1 cellular context compared by ENCODE assay signal in the genomic region with DNA sequence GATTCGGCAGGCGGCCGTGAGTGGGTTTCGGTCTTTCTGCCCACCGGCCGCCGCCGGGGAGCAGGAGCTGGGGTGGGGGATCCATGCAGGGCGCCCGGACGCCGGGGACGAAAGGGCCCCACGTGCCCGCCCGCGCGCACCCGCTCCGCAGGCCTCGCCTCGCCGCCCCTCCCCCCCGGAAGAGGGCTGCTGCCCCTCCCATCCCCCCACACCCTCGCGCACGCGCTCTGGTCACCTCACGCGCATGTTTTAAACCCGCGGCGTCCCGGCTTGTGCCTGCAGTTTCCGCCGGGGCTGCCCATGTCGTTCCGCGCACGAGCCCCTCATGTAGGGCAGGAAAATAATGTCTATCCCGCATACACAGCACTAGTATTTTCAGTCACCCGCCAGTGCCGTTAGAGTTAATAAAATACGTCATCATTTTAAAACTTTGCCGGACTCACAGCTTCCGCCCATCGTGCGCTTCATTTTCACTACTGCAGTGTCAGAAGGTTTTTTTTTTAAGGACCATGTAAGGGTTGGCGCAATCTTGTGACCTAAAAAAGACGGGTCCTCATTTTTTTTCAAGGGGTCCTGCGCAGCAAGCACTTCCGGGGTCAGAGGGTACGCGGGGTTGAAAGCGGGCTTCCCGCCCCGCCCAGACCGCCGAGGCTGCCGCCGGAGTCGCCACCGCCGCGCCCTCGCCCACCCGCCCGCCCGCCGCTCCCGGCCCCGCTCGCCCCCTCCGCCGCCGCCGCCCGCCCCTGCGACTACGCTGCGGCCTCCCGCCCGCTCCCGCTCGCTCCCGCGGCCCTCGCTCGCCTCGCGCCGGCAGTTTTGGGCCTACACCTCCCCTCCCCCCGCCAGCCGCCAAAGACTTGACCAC.
TF ChIP-seq lines count a peak whose summit lies in the region.

A gene (plus strand): TSS at position 640 of the 865 bp plus-strand sequence. CDS start 267 bp downstream, outside the sequence.

TF ChIP-seq in HepG2, 621 proteins besides CTCF, POLR2A, EP300 and RAD21 (continued from another document and continues in another):
- TF ChIP-seq, protein P1, sequence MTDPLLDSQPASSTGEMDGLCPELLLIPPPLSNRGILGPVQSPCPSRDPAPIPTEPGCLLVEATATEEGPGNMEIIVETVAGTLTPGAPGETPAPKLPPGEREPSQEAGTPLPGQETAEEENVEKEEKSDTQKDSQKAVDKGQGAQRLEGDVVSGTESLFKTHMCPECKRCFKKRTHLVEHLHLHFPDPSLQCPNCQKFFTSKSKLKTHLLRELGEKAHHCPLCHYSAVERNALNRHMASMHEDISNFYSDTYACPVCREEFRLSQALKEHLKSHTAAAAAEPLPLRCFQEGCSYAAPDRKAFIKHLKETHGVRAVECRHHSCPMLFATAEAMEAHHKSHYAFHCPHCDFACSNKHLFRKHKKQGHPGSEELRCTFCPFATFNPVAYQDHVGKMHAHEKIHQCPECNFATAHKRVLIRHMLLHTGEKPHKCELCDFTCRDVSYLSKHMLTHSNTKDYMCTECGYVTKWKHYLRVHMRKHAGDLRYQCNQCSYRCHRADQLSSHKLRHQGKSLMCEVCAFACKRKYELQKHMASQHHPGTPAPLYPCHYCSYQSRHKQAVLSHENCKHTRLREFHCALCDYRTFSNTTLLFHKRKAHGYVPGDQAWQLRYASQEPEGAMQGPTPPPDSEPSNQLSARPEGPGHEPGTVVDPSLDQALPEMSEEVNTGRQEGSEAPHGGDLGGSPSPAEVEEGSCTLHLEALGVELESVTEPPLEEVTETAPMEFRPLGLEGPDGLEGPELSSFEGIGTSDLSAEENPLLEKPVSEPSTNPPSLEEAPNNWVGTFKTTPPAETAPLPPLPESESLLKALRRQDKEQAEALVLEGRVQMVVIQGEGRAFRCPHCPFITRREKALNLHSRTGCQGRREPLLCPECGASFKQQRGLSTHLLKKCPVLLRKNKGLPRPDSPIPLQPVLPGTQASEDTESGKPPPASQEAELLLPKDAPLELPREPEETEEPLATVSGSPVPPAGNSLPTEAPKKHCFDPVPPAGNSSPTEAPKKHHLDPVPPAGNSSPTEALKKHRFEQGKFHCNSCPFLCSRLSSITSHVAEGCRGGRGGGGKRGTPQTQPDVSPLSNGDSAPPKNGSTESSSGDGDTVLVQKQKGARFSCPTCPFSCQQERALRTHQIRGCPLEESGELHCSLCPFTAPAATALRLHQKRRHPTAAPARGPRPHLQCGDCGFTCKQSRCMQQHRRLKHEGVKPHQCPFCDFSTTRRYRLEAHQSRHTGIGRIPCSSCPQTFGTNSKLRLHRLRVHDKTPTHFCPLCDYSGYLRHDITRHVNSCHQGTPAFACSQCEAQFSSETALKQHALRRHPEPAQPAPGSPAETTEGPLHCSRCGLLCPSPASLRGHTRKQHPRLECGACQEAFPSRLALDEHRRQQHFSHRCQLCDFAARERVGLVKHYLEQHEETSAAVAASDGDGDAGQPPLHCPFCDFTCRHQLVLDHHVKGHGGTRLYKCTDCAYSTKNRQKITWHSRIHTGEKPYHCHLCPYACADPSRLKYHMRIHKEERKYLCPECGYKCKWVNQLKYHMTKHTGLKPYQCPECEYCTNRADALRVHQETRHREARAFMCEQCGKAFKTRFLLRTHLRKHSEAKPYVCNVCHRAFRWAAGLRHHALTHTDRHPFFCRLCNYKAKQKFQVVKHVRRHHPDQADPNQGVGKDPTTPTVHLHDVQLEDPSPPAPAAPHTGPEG (CRISPR knock-in tag; IDR thresholded peaks at IDR 0.05) = peak; percentile 89
- TF ChIP-seq SMYD3 (CRISPR knock-in tag; IDR thresholded peaks at IDR 0.05) (no peak), ZNF891 (CRISPR knock-in tag; IDR thresholded peaks at IDR 0.05) (peak; percentile 52; the same call in 1 of the 2 replicates), MXD4 (CRISPR knock-in tag; IDR thresholded peaks at IDR 0.05) (peak; percentile 86; the same call in 1 of the 2 replicates), ZNF34 (CRISPR knock-in tag; IDR thresholded peaks at IDR 0.05; ENCODE audit: borderline replicate concordance) (no peak), ZC3H13 (CRISPR knock-in tag; IDR thresholded peaks at IDR 0.05) (peak; percentile 70; the same call in 1 of the 2 replicates), YEATS4 (CRISPR knock-in tag; IDR thresholded peaks at IDR 0.05; ENCODE audit: borderline replicate concordance) (peak; percentile 100), HDAC2 (CRISPR knock-in tag; IDR thresholded peaks at IDR 0.05) (0 out of 2 replicates have a peak, but pooled peaks have one; percentile 23), ZFP1 (CRISPR knock-in tag; IDR thresholded peaks at IDR 0.05) (peak; percentile 21; the same call in 1 of the 2 replicates), SP2 (CRISPR knock-in tag; IDR thresholded peaks at IDR 0.05) (no peak; the same call in 1 of the 2 replicates), NCOR1 (IDR thresholded peaks at IDR 0.05; ENCODE audit: borderline replicate concordance, low read length) (peak; percentile 65; the same call in 1 of the 2 replicates), ZNF879 (CRISPR knock-in tag; IDR thresholded peaks at IDR 0.05) (peak; percentile 70; the same call in 1 of the 2 replicates), ZNF547 (CRISPR knock-in tag; IDR thresholded peaks at IDR 0.05) (0 out of 2 replicates have a peak, but pooled peaks have one; percentile 9), ZNF510 (CRISPR knock-in tag; IDR thresholded peaks at IDR 0.05; ENCODE audit: low read depth) (no peak), ZNF720 (CRISPR knock-in tag; IDR thresholded peaks at IDR 0.05) (no peak), PLRG1 (conservative IDR thresholded peaks at IDR 0.05) (no peak), NR2C2 (CRISPR knock-in tag; IDR thresholded peaks at IDR 0.05; ENCODE audit: borderline replicate concordance) (peak; percentile 98), ELF1 (CRISPR knock-in tag; IDR thresholded peaks at IDR 0.05) (peak; percentile 75), ATF7-NPFF (CRISPR knock-in tag; IDR thresholded peaks at IDR 0.05; ENCODE audit: low read depth) (peak; percentile 55; the same call in 1 of the 2 replicates), TOE1 (CRISPR knock-in tag; IDR thresholded peaks at IDR 0.05) (peak; percentile 71; the same call in 1 of the 2 replicates), KDM3A (CRISPR knock-in tag; IDR thresholded peaks at IDR 0.05; ENCODE audit: low read depth) (peak; percentile 66; the same call in 1 of the 2 replicates), ZNF709 (CRISPR knock-in tag; IDR thresholded peaks at IDR 0.05) (no peak), FLYWCH1 (CRISPR knock-in tag; IDR thresholded peaks at IDR 0.05) (peak; percentile 6; the same call in 1 of the 2 replicates), KDM5A (IDR thresholded peaks at IDR 0.05; ENCODE audit: borderline replicate concordance, low read length) (peak; percentile 92), HES4 (CRISPR knock-in tag; IDR thresholded peaks at IDR 0.05; ENCODE audit: borderline replicate concordance) (peak; percentile 67), ZNF549 (CRISPR knock-in tag; IDR thresholded peaks at IDR 0.05) (no peak), TBL1XR1 (IDR thresholded peaks at IDR 0.05; ENCODE audit: borderline replicate concordance, low read length, partially characterized antibody) (peak; percentile 75), ZSCAN9 (CRISPR knock-in tag; IDR thresholded peaks at IDR 0.05; ENCODE audit: borderline replicate concordance) (0 out of 2 replicates have a peak, but pooled peaks have one; percentile 7), LCORL (IDR thresholded peaks at IDR 0.05) (peak; percentile 3; the same call in 1 of the 2 replicates), LCORL (CRISPR knock-in tag; IDR thresholded peaks at IDR 0.05) (no peak), ZNF460 (CRISPR knock-in tag; IDR thresholded peaks at IDR 0.05; ENCODE audit: borderline replicate concordance) (no peak), KLF15 (CRISPR knock-in tag; IDR thresholded peaks at IDR 0.05; ENCODE audit: borderline replicate concordance) (no peak)
- TF ChIP-seq, protein P2, sequence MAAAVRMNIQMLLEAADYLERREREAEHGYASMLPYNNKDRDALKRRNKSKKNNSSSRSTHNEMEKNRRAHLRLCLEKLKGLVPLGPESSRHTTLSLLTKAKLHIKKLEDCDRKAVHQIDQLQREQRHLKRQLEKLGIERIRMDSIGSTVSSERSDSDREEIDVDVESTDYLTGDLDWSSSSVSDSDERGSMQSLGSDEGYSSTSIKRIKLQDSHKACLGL (CRISPR knock-in tag; IDR thresholded peaks at IDR 0.05) = peak; percentile 56; the same call in 1 of the 2 replicates
- TF ChIP-seq, protein P3, sequence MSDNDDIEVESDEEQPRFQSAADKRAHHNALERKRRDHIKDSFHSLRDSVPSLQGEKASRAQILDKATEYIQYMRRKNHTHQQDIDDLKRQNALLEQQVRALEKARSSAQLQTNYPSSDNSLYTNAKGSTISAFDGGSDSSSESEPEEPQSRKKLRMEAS (IDR thresholded peaks at IDR 0.05) = peak; percentile 96
- TF ChIP-seq, protein P4, sequence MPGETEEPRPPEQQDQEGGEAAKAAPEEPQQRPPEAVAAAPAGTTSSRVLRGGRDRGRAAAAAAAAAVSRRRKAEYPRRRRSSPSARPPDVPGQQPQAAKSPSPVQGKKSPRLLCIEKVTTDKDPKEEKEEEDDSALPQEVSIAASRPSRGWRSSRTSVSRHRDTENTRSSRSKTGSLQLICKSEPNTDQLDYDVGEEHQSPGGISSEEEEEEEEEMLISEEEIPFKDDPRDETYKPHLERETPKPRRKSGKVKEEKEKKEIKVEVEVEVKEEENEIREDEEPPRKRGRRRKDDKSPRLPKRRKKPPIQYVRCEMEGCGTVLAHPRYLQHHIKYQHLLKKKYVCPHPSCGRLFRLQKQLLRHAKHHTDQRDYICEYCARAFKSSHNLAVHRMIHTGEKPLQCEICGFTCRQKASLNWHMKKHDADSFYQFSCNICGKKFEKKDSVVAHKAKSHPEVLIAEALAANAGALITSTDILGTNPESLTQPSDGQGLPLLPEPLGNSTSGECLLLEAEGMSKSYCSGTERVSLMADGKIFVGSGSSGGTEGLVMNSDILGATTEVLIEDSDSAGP (CRISPR knock-in tag; IDR thresholded peaks at IDR 0.05; ENCODE audit: borderline replicate concordance) = peak; percentile 59; the same call in 1 of the 2 replicates
- TF ChIP-seq, protein P5, sequence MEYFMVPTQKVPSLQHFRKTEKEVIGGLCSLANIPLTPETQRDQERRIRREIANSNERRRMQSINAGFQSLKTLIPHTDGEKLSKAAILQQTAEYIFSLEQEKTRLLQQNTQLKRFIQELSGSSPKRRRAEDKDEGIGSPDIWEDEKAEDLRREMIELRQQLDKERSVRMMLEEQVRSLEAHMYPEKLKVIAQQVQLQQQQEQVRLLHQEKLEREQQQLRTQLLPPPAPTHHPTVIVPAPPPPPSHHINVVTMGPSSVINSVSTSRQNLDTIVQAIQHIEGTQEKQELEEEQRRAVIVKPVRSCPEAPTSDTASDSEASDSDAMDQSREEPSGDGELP (IDR thresholded peaks at IDR 0.05; ENCODE audit: borderline replicate concordance, low read depth) = peak; percentile 31; the same call in 1 of the 2 replicates
- TF ChIP-seq, protein P6, sequence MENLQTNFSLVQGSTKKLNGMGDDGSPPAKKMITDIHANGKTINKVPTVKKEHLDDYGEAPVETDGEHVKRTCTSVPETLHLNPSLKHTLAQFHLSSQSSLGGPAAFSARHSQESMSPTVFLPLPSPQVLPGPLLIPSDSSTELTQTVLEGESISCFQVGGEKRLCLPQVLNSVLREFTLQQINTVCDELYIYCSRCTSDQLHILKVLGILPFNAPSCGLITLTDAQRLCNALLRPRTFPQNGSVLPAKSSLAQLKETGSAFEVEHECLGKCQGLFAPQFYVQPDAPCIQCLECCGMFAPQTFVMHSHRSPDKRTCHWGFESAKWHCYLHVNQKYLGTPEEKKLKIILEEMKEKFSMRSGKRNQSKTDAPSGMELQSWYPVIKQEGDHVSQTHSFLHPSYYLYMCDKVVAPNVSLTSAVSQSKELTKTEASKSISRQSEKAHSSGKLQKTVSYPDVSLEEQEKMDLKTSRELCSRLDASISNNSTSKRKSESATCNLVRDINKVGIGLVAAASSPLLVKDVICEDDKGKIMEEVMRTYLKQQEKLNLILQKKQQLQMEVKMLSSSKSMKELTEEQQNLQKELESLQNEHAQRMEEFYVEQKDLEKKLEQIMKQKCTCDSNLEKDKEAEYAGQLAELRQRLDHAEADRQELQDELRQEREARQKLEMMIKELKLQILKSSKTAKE (CRISPR knock-in tag; IDR thresholded peaks at IDR 0.05; ENCODE audit: borderline replicate concordance) = peak; percentile 13; the same call in 1 of the 2 replicates
- TF ChIP-seq, protein P7, sequence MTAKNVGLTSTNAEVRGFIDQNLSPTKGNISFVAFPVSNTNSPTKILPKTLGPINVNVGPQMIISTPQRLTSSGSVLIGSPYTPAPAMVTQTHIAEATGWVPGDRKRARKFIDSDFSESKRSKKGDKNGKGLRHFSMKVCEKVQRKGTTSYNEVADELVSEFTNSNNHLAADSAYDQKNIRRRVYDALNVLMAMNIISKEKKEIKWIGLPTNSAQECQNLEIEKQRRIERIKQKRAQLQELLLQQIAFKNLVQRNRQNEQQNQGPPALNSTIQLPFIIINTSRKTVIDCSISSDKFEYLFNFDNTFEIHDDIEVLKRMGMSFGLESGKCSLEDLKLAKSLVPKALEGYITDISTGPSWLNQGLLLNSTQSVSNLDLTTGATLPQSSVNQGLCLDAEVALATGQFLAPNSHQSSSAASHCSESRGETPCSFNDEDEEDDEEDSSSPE (CRISPR knock-in tag; IDR thresholded peaks at IDR 0.05) = peak; percentile 74; the same call in 1 of the 2 replicates
- TF ChIP-seq, protein P8, sequence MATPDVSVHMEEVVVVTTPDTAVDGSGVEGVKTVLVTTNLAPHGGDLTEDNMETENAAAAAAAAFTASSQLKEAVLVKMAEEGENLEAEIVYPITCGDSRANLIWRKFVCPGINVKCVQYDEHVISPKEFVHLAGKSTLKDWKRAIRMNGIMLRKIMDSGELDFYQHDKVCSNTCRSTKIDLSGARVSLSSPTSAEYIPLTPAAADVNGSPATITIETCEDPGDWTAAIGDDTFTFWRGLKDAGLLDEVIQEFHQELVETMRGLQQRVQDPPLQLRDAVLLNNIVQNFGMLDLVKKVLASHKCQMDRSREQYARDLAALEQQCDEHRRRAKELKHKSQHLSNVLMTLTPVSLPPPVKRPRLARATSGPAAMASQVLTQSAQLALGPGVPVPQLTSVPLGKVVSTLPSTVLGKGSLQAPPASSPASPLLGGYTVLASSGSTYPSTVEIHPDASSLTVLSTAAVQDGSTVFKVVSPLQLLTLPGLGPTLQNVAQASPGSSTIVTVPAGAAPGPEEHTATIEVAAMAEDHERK (CRISPR knock-in tag; IDR thresholded peaks at IDR 0.05; ENCODE audit: low read depth) = 0 out of 2 replicates have a peak, but pooled peaks have one; percentile 3
- TF ChIP-seq, protein P9, sequence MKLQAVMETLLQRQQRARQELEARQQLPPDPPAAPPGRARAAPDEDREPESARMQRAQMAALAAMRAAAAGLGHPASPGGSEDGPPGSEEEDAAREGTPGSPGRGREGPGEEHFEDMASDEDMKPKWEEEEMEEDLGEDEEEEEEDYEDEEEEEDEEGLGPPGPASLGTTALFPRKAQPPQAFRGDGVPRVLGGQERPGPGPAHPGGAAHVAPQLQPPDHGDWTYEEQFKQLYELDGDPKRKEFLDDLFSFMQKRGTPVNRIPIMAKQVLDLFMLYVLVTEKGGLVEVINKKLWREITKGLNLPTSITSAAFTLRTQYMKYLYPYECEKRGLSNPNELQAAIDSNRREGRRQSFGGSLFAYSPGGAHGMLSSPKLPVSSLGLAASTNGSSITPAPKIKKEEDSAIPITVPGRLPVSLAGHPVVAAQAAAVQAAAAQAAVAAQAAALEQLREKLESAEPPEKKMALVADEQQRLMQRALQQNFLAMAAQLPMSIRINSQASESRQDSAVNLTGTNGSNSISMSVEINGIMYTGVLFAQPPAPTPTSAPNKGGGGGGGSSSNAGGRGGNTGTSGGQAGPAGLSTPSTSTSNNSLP (IDR thresholded peaks at IDR 0.05; ENCODE audit: low read depth, low read length) = 0 out of 2 replicates have a peak, but pooled peaks have one; percentile 3
- TF ChIP-seq, protein P10, sequence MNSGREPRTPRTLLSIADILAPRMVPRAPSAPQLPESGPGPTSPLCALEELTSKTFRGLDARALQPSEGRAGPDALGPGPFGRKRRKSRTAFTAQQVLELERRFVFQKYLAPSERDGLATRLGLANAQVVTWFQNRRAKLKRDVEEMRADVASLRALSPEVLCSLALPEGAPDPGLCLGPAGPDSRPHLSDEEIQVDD (CRISPR knock-in tag; IDR thresholded peaks at IDR 0.05; ENCODE audit: borderline replicate concordance) = no peak
